Comparison of ENCODE assay signal across 28 cellular contexts in genomic region chr2:180279581-180279980, GRCh38.
"Had no signal": no experiment of that assay in that cellular context is flagged by ENCODE, and none has a peak within 500 bp of the region (broad histone marks: within the 10 kb centered on the region; RNA-seq: fewer than 3 reads in every experiment).

No MANE protein-coding gene starts in this region.

- H3K27ac ChIP-seq: stomach, suprapubic skin, testis, thoracic aorta, thyroid gland, tibial artery, tibial nerve, transverse colon, upper lobe of left lung, upper lobe of right lung, uterus, vagina had no signal

- H3K4me3 Mint-ChIP-seq: stimulated activated effector memory CD8-positive, alpha-beta T cell treated with anti-CD3 and anti-CD28 coated beads, Interleukin-12 subunit alpha, Interleukin-12 subunit beta, amount 100 ng/mL, for 72 hours; stimulated activated memory B cell treated with anti-CD40 and anti-IgM and Interleukin-4, amounts not matched to agents 10 μg/mL and 1 μg/mL and 100 μg/mL, for 72 hours; stimulated activated naive B cell treated with anti-CD40 and anti-IgM and Interleukin-4, amounts not matched to agents 10 μg/mL and 1 μg/mL and 100 μg/mL, for 72 hours; stimulated activated naive CD8-positive, alpha-beta T cell treated with anti-CD3 and anti-CD28 coated beads, Interleukin-15, amount 100 ng/mL, for 72 hours; stimulated activated naive CD8-positive, alpha-beta T cell treated with anti-CD3 and anti-CD28 coated beads, Interleukin-15, Interleukin-2, amounts not matched to agents 100 ng/mL and 50 ng/mL, for 24 hours; type B pancreatic cell had no signal

- DNase-seq: stimulated activated CD4-positive, alpha-beta T cell treated with anti-CD3 and anti-CD28 coated beads, Interleukin-2, amount 100 ng/mL, for 48 hours; stimulated activated CD4-positive, alpha-beta T cell treated with anti-CD3 and anti-CD28 coated beads, Interleukin-4, amount 100 ng/mL, for 1 hour; stimulated activated CD4-positive, alpha-beta T cell treated with anti-CD3 and anti-CD28 coated beads, Interleukin-4, amount 100 ng/mL, for 24 hours; stimulated activated CD4-positive, alpha-beta T cell treated with anti-CD3 and anti-CD28 coated beads, Interleukin-4, amount 100 ng/mL, for 4 hours; stimulated activated CD8-positive, alpha-beta memory T cell treated with anti-CD3 and anti-CD28 coated beads, Interleukin-4, amount 100 ng/mL, for 48 hours; stimulated activated naive B cell treated with anti-CD40 and anti-IgM and Interleukin-4, amounts not matched to agents 10 μg/mL and 1 μg/mL and 100 μg/mL, for 72 hours; stimulated activated naive CD4-positive, alpha-beta T cell; stimulated activated naive CD4-positive, alpha-beta T cell treated with Interleukin-2 at 50 U/mL for 16 hours; stimulated activated naive CD8-positive, alpha-beta T cell treated with anti-CD3 and anti-CD28 coated beads, Interleukin-15, amount 100 ng/mL, for 72 hours; stimulated activated naive CD8-positive, alpha-beta T cell treated with anti-CD3 and anti-CD28 coated beads, Interleukin-15, Interleukin-2, amounts not matched to agents 100 U/mL and 50 U/mL, for 24 hours; stomach; substantia nigra; testis; thyroid gland; tibial artery; transverse colon; trophoblast cell; upper lobe of left lung; upper lobe of right lung; uterus had no signal

- H3K4me3 ChIP-seq: stomach, suprapubic skin, testis, thoracic aorta, thyroid gland, tibial artery, tibial nerve, transverse colon, upper lobe of left lung, upper lobe of right lung, uterus, vagina had no signal

- H3K27me3 ChIP-seq: stomach, suprapubic skin, testis, thyroid gland, tibial artery, tibial nerve, transverse colon, upper lobe of left lung, upper lobe of right lung, vagina had no signal

- H3K36me3 Mint-ChIP-seq: stimulated activated effector memory CD8-positive, alpha-beta T cell treated with anti-CD3 and anti-CD28 coated beads, Interleukin-12 subunit alpha, Interleukin-12 subunit beta, amount 100 ng/mL, for 72 hours; stimulated activated memory B cell treated with anti-CD40 and anti-IgM and Interleukin-4, amounts not matched to agents 10 μg/mL and 1 μg/mL and 100 μg/mL, for 72 hours; stimulated activated naive B cell treated with anti-CD40 and anti-IgM and Interleukin-4, amounts not matched to agents 10 μg/mL and 1 μg/mL and 100 μg/mL, for 72 hours; type B pancreatic cell had no signal

- H3K4me1 ChIP-seq: stomach, suprapubic skin, testis, thyroid gland, tibial artery, tibial nerve, transverse colon, upper lobe of left lung, upper lobe of right lung, uterus, vagina had no signal

- H3K36me3 ChIP-seq: stomach, suprapubic skin, thoracic aorta, thyroid gland, tibial artery, tibial nerve, transverse colon, upper lobe of left lung, upper lobe of right lung, uterus, vagina had no signal

- H3K27me3 Mint-ChIP-seq: stimulated activated memory B cell treated with anti-CD40 and anti-IgM and Interleukin-4, amounts not matched to agents 10 μg/mL and 1 μg/mL and 100 μg/mL, for 72 hours; stimulated activated naive B cell treated with anti-CD40 and anti-IgM and Interleukin-4, amounts not matched to agents 10 μg/mL and 1 μg/mL and 100 μg/mL, for 72 hours; stimulated activated naive CD8-positive, alpha-beta T cell treated with anti-CD3 and anti-CD28 coated beads, Interleukin-15, amount 100 ng/mL, for 72 hours; stimulated activated naive CD8-positive, alpha-beta T cell treated with anti-CD3 and anti-CD28 coated beads, Interleukin-15, Interleukin-2, amounts not matched to agents 100 ng/mL and 50 ng/mL, for 24 hours; type B pancreatic cell had no signal

- ATAC-seq: stimulated activated effector memory CD8-positive, alpha-beta T cell treated with anti-CD3 and anti-CD28 coated beads, Interleukin-12 subunit alpha, Interleukin-12 subunit beta, amount 100 ng/mL, for 72 hours; stimulated activated memory B cell treated with anti-CD40 and anti-IgM and Interleukin-4, amounts not matched to agents 10 μg/mL and 1 μg/mL and 100 μg/mL, for 72 hours; stimulated activated naive B cell treated with anti-CD40 and anti-IgM and Interleukin-4, amounts not matched to agents 10 μg/mL and 1 μg/mL and 100 μg/mL, for 72 hours; stimulated activated naive CD8-positive, alpha-beta T cell treated with anti-CD3 and anti-CD28 coated beads, Interleukin-15, amount 100 ng/mL, for 72 hours; stimulated activated naive CD8-positive, alpha-beta T cell treated with anti-CD3 and anti-CD28 coated beads, Interleukin-15, Interleukin-2, amounts not matched to agents 100 U/mL and 50 U/mL, for 24 hours; upper lobe of right lung had no signal

- H3K27ac Mint-ChIP-seq: stimulated activated effector memory CD8-positive, alpha-beta T cell treated with anti-CD3 and anti-CD28 coated beads, Interleukin-12 subunit alpha, Interleukin-12 subunit beta, amount 100 ng/mL, for 72 hours; stimulated activated memory B cell treated with anti-CD40 and anti-IgM and Interleukin-4, amounts not matched to agents 10 μg/mL and 1 μg/mL and 100 μg/mL, for 72 hours; stimulated activated naive B cell treated with anti-CD40 and anti-IgM and Interleukin-4, amounts not matched to agents 10 μg/mL and 1 μg/mL and 100 μg/mL, for 72 hours; stimulated activated naive CD8-positive, alpha-beta T cell treated with anti-CD3 and anti-CD28 coated beads, Interleukin-15, amount 100 ng/mL, for 72 hours; stimulated activated naive CD8-positive, alpha-beta T cell treated with anti-CD3 and anti-CD28 coated beads, Interleukin-15, Interleukin-2, amounts not matched to agents 100 ng/mL and 50 ng/mL, for 24 hours; type B pancreatic cell had no signal

- H3K9me3 Mint-ChIP-seq: stimulated activated naive CD8-positive, alpha-beta T cell treated with anti-CD3 and anti-CD28 coated beads, Interleukin-15, Interleukin-2, amounts not matched to agents 100 ng/mL and 50 ng/mL, for 24 hours; type B pancreatic cell had no signal

- H3K4me1 Mint-ChIP-seq: stimulated activated effector memory CD8-positive, alpha-beta T cell treated with anti-CD3 and anti-CD28 coated beads, Interleukin-12 subunit alpha, Interleukin-12 subunit beta, amount 100 ng/mL, for 72 hours; stimulated activated memory B cell treated with anti-CD40 and anti-IgM and Interleukin-4, amounts not matched to agents 10 μg/mL and 1 μg/mL and 100 μg/mL, for 72 hours; stimulated activated naive B cell treated with anti-CD40 and anti-IgM and Interleukin-4, amounts not matched to agents 10 μg/mL and 1 μg/mL and 100 μg/mL, for 72 hours; stimulated activated naive CD8-positive, alpha-beta T cell treated with anti-CD3 and anti-CD28 coated beads, Interleukin-15, amount 100 ng/mL, for 72 hours had no signal

- H3K9me3 ChIP-seq: stomach, suprapubic skin, testis, thoracic aorta, thyroid gland, tibial artery, tibial nerve, transverse colon, upper lobe of left lung, upper lobe of right lung, uterus, vagina had no signal
